ENCODE assay signal across 14 cellular contexts in the genomic region with DNA sequence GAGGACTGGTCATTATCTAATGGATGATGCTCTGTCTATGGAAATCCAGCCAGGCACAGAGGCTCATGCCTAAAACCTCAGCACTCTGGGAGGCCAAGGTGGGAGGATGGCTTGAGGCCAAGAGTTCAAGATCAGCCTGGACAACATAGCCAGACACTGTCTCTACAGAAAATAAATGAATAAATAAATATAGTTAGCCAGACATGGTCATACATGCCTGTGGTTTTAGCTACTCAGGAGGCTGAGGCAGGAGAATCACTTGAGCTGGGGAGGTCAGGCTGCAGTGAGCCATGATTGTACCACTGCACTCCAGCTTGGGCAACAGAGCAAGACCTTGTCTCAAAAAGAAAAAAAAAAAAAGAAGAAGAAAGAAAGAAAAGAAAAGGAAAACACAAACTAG.
A peak's percentile ranks its signal among the peaks of the same experiment; 100 is the strongest.
DNase-seq lines count a peak whose midpoint lies in the region; TF ChIP-seq lines count a peak whose summit lies in the region.
"Had no signal": no experiment of that assay in that cellular context is flagged by ENCODE, and none has a peak within 500 bp of the region (broad histone marks: within the 10 kb centered on the region; RNA-seq: fewer than 3 reads in every experiment).

No MANE protein-coding gene starts in this region.

- in situ Hi-C loops in brain microvascular endothelial cell (cut with HindIII; ENCODE audit: low pct_ligation_motif_present, low sequenced_read_pairs), result no loop called here

- no peaks in the 10 kb centered on the region for H4K20me1 ChIP-seq in neural progenitor cell (ENCODE audit: low read depth)
- H4K20me1 ChIP-seq: BLaER1 treated with 17β-estradiol and CSF1 and Interleukin-3, amounts not matched to agents 10 nM and 100 nM had no signal

- H2BK5ac ChIP-seq in mesenchymal stem cell (ENCODE audit: low read depth, low read length, poor library complexity, severe bottlenecking), result no peak overlapping the region

- no peak overlapping the region for H3K23ac ChIP-seq in mesenchymal stem cell (ENCODE audit: low read length in 2 of 2)

- no peak overlapping the region for H3K4ac ChIP-seq in mesenchymal stem cell (ENCODE audit: low read depth in 1 of 2, low read length in 2 of 2)

- H3K4me3 Mint-ChIP-seq in neural progenitor cell (no peak overlapping the region), Calu3 (ENCODE audit: low read depth, unreplicated experiment) (no peak overlapping the region)
- H3K4me3 Mint-ChIP-seq: CD4-positive, CD25-positive, alpha-beta regulatory T cell; H9 had no signal

- no peak overlapping the region for H2AFZ ChIP-seq in mesenchymal stem cell (ENCODE audit: low read depth, low read length)
- no peak overlapping the region for H2AFZ ChIP-seq in neural progenitor cell (replicated peaks)

- H3K18ac ChIP-seq in mesenchymal stem cell (ENCODE audit: low read depth in 1 of 2, low read length in 2 of 2), result no peak overlapping the region

- H3K79me2 ChIP-seq in neural progenitor cell (ENCODE audit: low read depth), result no peaks in the 10 kb centered on the region

- H3K14ac ChIP-seq in mesenchymal stem cell (ENCODE audit: low read length in 2 of 2), result no peak overlapping the region

- H3K27ac Mint-ChIP-seq in neural progenitor cell (no peak overlapping the region), Calu3 (ENCODE audit: unreplicated experiment) (no peak overlapping the region)
- H3K27ac Mint-ChIP-seq: CD4-positive, CD25-positive, alpha-beta regulatory T cell; H9 had no signal

- BruUV-seq in Calu3 (replicated peaks; lab: Mats Ljungman, UMichigan), result no TSS peak

- peak overlapping the region in 1 of 2 experiments; percentile 23 for H2BK12ac ChIP-seq in mesenchymal stem cell (ENCODE audit: low read length in 2 of 2)

- peaks cover 2% of the 10 kb centered on the region for H3K9me3 Mint-ChIP-seq in neural progenitor cell
- peaks cover 14% of the 10 kb centered on the region for H3K9me3 Mint-ChIP-seq in Calu3 (ENCODE audit: low read depth, unreplicated experiment)
- H3K9me3 Mint-ChIP-seq: H9 had no signal

- H3K9ac ChIP-seq in mesenchymal stem cell (ENCODE audit: low read length) (no peak overlapping the region), neural progenitor cell (no peak overlapping the region)
- H3K9ac ChIP-seq: BLaER1 treated with 17β-estradiol and CSF1 and Interleukin-3, amounts not matched to agents 10 nM and 100 nM had no signal

- H3K27me3 Mint-ChIP-seq in neural progenitor cell (ENCODE audit: insufficient read depth, low read depth), result peaks cover 9% of the 10 kb centered on the region
- H3K27me3 Mint-ChIP-seq in Calu3 (ENCODE audit: unreplicated experiment), result no peaks in the 10 kb centered on the region

- H3K9me3 ChIP-seq in HEK293 (ENCODE audit: control insufficient read depth, insufficient read depth, low read depth, low read length) (no peaks in the 10 kb centered on the region), SJCRH30 (replicated peaks) (no peaks in the 10 kb centered on the region), mesenchymal stem cell (ENCODE audit: control insufficient read depth, low read length) (no peaks in the 10 kb centered on the region), neural progenitor cell (ENCODE audit: low read depth) (no peaks in the 10 kb centered on the region)

- H2BK120ac ChIP-seq in mesenchymal stem cell (ENCODE audit: low read depth, low read length), result peak overlapping the region; percentile 58

- H3K4me1 ChIP-seq in HEK293 (ENCODE audit: control insufficient read depth, insufficient read depth, low read length) (peaks cover 16% of the 10 kb centered on the region), SJCRH30 (peaks cover 65% of the 10 kb centered on the region), mesenchymal stem cell (ENCODE audit: control insufficient read depth, insufficient read depth, low read depth, low read length) (peaks cover 12% of the 10 kb centered on the region), neural progenitor cell (no peaks in the 10 kb centered on the region)

- no peak overlapping the region for H2BK15ac ChIP-seq in mesenchymal stem cell (ENCODE audit: low read depth, poor library complexity, severe bottlenecking)

- H3K36me3 ChIP-seq in HEK293 (ENCODE audit: control insufficient read depth in 2 of 2, insufficient read depth in 1 of 2, low read length in 2 of 2) (no peaks in the 10 kb centered on the region; a peak in 1 of 3 replicates), SJCRH30 (no peaks in the 10 kb centered on the region), brain microvascular endothelial cell (replicated peaks) (no peaks in the 10 kb centered on the region), mesenchymal stem cell (ENCODE audit: control insufficient read depth in 1 of 2, insufficient read depth in 2 of 2, low read depth in 1 of 2, low read length in 2 of 2) (peaks cover 0 to 3% of the 10 kb centered on the region in 2 experiments), neural progenitor cell (no peaks in the 10 kb centered on the region)
- H3K36me3 ChIP-seq: BLaER1 treated with 17β-estradiol and CSF1 and Interleukin-3, amounts not matched to agents 10 nM and 100 nM had no signal

- H4K91ac ChIP-seq in mesenchymal stem cell (ENCODE audit: low read length), result peak overlapping the region; percentile 41

- no peak overlapping the region for H4K8ac ChIP-seq in mesenchymal stem cell (ENCODE audit: low read length)

- intact Hi-C loops in Calu3 (cut with micrococcal nuclease; ENCODE audit: unreplicated experiment), result no loop called here

- H3K27ac ChIP-seq in HEK293 (ENCODE audit: extremely low read depth, low read depth, low read length), result no peak overlapping the region
- H3K27ac ChIP-seq in SJCRH30, result peak overlapping the region; percentile 80; the same call in 1 of the 2 replicates
- H3K27ac ChIP-seq in brain microvascular endothelial cell, result no peak overlapping the region
- peak overlapping the region; percentile 43 for H3K27ac ChIP-seq in mesenchymal stem cell (ENCODE audit: low read length, poor library complexity, severe bottlenecking)
- no peak overlapping the region for H3K27ac ChIP-seq in neural progenitor cell
- H3K27ac ChIP-seq: BLaER1 treated with 17β-estradiol and CSF1 and Interleukin-3, amounts not matched to agents 10 nM and 100 nM had no signal

- CTCF ChIA-PET in HEK293 (lab: Yijun Ruan, JAX) (interaction anchor here (0.7 to 1.8 kb wide), 3 partner anchors 60 to 673 kb away, joined by 4 to 7 read pairs (median 5); no protein-coding TSS in a partner anchor), Calu3 (lab: Charles Lee) (no interaction called here)

- POLR2A ChIA-PET in HEK293 (lab: Yijun Ruan, JAX), result no interaction called here

- DNase-seq in SJCRH30 (no peak), brain microvascular endothelial cell (peak; percentile 42), mesenchymal stem cell (peak; percentile 59), neural progenitor cell (ENCODE audit: low spot score) (no peak), SIG-M5 (lab: John Stamatoyannopoulos, UW) (no peak), Calu3 (no peak)
- DNase-seq: 8988T; CD4-positive, CD25-positive, alpha-beta regulatory T cell; DMS 273 treated with DMSO at 0.1 percent for 48 hours; EL; GOT3; H9 had no signal

- no peak overlapping the region for H3K4me3 ChIP-seq in HEK293 (ENCODE audit: low read depth, low read length)
- no peak overlapping the region for H3K4me3 ChIP-seq in SJCRH30
- no peak overlapping the region for H3K4me3 ChIP-seq in brain microvascular endothelial cell (ENCODE audit: low read depth, low read length)
- no peak overlapping the region for H3K4me3 ChIP-seq in mesenchymal stem cell (ENCODE audit: insufficient read depth in 1 of 2, low read depth in 1 of 2, low read length in 2 of 2)
- no peak overlapping the region for H3K4me3 ChIP-seq in neural progenitor cell
- H3K4me3 ChIP-seq: BLaER1 treated with 17β-estradiol and CSF1 and Interleukin-3, amounts not matched to agents 10 nM and 100 nM had no signal

- no peak overlapping the region for H3K4me2 ChIP-seq in mesenchymal stem cell (ENCODE audit: low read length, poor library complexity, severe bottlenecking)
- no peak overlapping the region for H3K4me2 ChIP-seq in neural progenitor cell
- H3K4me2 ChIP-seq: BLaER1 treated with 17β-estradiol and CSF1 and Interleukin-3, amounts not matched to agents 10 nM and 100 nM had no signal

- TF ChIP-seq CTCF in HEK293 (tag by site-specific recombination; IDR thresholded peaks at IDR 0.05), result no peak
- TF ChIP-seq CTCF in brain microvascular endothelial cell (IDR thresholded peaks at IDR 0.05; ENCODE audit: low read depth, low read length, missing control alignments), result no peak
- TF ChIP-seq CTCF in neural progenitor cell (IDR thresholded peaks at IDR 0.05), result no peak
- TF ChIP-seq CTCF in Calu3 (IDR thresholded peaks at IDR 0.05; ENCODE audit: unreplicated experiment), result no peak

- H3K4me1 Mint-ChIP-seq in neural progenitor cell, result peaks cover 6% of the 10 kb centered on the region
- H3K4me1 Mint-ChIP-seq in Calu3 (ENCODE audit: low read depth, unreplicated experiment), result no peaks in the 10 kb centered on the region

- H3F3A ChIP-seq in neural progenitor cell (ENCODE audit: low read depth), result no peaks in the 10 kb centered on the region

- no peaks in the 10 kb centered on the region for H3K36me3 Mint-ChIP-seq in neural progenitor cell
- no peaks in the 10 kb centered on the region for H3K36me3 Mint-ChIP-seq in Calu3 (ENCODE audit: insufficient read depth, unreplicated experiment)
- H3K36me3 Mint-ChIP-seq: CD4-positive, CD25-positive, alpha-beta regulatory T cell had no signal

- H2AK5ac ChIP-seq in mesenchymal stem cell (ENCODE audit: low read length, severe bottlenecking), result peak overlapping the region; percentile 84

- no peaks in the 10 kb centered on the region for H3K27me3 ChIP-seq in SJCRH30
- no peaks in the 10 kb centered on the region for H3K27me3 ChIP-seq in brain microvascular endothelial cell (replicated peaks)
- peaks cover 0 to under 1% of the 10 kb centered on the region in 2 experiments for H3K27me3 ChIP-seq in mesenchymal stem cell (ENCODE audit: control insufficient read depth in 1 of 2, insufficient read depth in 1 of 2, low read length in 2 of 2)
- no peaks in the 10 kb centered on the region for H3K27me3 ChIP-seq in neural progenitor cell
- H3K27me3 ChIP-seq: BLaER1 treated with 17β-estradiol and CSF1 and Interleukin-3, amounts not matched to agents 10 nM and 100 nM had no signal

- no peaks in the 10 kb centered on the region for H3K79me1 ChIP-seq in mesenchymal stem cell (replicated peaks; ENCODE audit: low read length, poor library complexity, severe bottlenecking)

TF ChIP-seq in HEK293, 187 proteins besides CTCF, POLR2A, EP300 and RAD21 (continues in another document):
- TF ChIP-seq ZNF37A (tag by site-specific recombination; IDR thresholded peaks at IDR 0.05), result no peak
- TF ChIP-seq, protein P1, sequence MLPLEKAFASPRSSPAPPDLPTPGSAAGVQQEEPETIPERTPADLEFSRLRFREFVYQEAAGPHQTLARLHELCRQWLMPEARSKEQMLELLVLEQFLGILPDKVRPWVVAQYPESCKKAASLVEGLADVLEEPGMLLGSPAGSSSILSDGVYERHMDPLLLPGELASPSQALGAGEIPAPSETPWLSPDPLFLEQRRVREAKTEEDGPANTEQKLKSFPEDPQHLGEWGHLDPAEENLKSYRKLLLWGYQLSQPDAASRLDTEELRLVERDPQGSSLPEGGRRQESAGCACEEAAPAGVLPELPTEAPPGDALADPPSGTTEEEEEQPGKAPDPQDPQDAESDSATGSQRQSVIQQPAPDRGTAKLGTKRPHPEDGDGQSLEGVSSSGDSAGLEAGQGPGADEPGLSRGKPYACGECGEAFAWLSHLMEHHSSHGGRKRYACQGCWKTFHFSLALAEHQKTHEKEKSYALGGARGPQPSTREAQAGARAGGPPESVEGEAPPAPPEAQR (tag by site-specific recombination; IDR thresholded peaks at IDR 0.05), result no peak

Comparison
In these comparisons a context has a peak if more than half of its experiments do, and no peak if none do; other contexts are left out.
1. H3K27ac ChIP-seq: peak in SJCRH30 (single experiment) and mesenchymal stem cell (single experiment); none in HEK293 (single experiment), brain microvascular endothelial cell (single experiment) and neural progenitor cell (single experiment).
2. DNase-seq: peak in brain microvascular endothelial cell (single experiment) and mesenchymal stem cell (single experiment); none in SJCRH30 (0 of 2), neural progenitor cell (single experiment), SIG-M5 (single experiment) and Calu3 (single experiment).